In the genomic region with DNA sequence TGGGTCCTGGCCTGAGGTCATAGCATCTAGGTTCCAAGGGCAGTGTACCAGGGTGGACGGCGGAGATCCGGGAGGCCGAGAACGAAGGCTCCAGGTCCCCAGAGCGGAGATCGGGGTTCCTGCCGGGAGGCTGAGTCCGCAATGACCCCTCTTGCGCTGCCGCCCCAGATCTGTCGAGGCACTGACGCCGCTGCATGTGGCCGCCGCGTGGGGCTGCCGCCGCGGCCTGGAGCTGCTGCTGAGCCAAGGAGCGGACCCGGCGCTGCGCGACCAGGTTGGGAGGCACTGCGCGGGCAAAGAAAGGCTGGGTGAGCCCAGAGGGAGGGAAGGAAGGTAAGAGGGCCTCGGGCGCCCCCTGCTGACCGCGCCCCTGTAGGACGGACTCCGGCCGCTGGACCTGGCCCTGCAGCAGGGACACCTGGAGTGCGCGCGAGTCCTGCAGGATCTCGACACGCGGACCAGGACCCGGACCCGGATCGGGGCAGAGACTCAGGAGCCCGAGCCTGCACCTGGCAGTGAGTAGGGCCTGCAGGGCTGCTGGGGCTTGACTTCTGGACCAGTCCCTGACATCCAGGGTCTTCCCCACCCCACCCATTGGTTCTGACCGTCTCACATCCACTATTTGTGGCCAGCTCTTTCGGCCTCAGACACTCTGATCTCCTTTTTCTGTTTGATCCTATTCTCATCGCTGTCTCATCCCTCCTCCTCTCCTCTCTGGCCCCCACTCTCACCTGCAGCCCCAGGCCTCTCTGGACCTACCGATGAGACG, we compare ENCODE assay signal across 1 cellular context.
A peak's percentile ranks its signal among the peaks of the same experiment; 100 is the strongest.
TF ChIP-seq lines count a peak whose summit lies in the region.

No MANE protein-coding gene starts in this region.

TF ChIP-seq in K562, 482 proteins besides CTCF, POLR2A, EP300 and RAD21 (continued from another document and continues in another):
- TF ChIP-seq, protein P1, sequence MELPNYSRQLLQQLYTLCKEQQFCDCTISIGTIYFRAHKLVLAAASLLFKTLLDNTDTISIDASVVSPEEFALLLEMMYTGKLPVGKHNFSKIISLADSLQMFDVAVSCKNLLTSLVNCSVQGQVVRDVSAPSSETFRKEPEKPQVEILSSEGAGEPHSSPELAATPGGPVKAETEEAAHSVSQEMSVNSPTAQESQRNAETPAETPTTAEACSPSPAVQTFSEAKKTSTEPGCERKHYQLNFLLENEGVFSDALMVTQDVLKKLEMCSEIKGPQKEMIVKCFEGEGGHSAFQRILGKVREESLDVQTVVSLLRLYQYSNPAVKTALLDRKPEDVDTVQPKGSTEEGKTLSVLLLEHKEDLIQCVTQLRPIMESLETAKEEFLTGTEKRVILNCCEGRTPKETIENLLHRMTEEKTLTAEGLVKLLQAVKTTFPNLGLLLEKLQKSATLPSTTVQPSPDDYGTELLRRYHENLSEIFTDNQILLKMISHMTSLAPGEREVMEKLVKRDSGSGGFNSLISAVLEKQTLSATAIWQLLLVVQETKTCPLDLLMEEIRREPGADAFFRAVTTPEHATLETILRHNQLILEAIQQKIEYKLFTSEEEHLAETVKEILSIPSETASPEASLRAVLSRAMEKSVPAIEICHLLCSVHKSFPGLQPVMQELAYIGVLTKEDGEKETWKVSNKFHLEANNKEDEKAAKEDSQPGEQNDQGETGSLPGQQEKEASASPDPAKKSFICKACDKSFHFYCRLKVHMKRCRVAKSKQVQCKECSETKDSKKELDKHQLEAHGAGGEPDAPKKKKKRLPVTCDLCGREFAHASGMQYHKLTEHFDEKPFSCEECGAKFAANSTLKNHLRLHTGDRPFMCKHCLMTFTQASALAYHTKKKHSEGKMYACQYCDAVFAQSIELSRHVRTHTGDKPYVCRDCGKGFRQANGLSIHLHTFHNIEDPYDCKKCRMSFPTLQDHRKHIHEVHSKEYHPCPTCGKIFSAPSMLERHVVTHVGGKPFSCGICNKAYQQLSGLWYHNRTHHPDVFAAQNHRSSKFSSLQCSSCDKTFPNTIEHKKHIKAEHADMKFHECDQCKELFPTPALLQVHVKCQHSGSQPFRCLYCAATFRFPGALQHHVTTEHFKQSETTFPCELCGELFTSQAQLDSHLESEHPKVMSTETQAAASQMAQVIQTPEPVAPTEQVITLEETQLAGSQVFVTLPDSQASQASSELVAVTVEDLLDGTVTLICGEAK (IDR thresholded peaks at IDR 0.05) = 0 out of 2 replicates have a peak, but pooled peaks have one; percentile 27
- TF ChIP-seq, protein P1 (CRISPR knock-in tag; IDR thresholded peaks at IDR 0.05) = no peak
- peak; percentile 75 for TF ChIP-seq FIP1L1 (IDR thresholded peaks at IDR 0.05; ENCODE audit: low read depth, low read length, poor library complexity, severe bottlenecking)
- 0 out of 2 replicates have a peak, but pooled peaks have one; percentile 6 for TF ChIP-seq ZNF24 (IDR thresholded peaks at IDR 0.05)
- no peak for TF ChIP-seq FOXK2 (conservative IDR thresholded peaks at IDR 0.05 in 1 of 2, IDR thresholded peaks at IDR 0.05 in 1 of 2; ENCODE audit: low read depth in 2 of 2)
- TF ChIP-seq NFE2 (IDR thresholded peaks at IDR 0.05; ENCODE audit: low read depth) = no peak
- no peak for TF ChIP-seq BRD9 (IDR thresholded peaks at IDR 0.05; ENCODE audit: low read depth, partially characterized antibody)
- no peak for TF ChIP-seq MTF1 (CRISPR knock-in tag; IDR thresholded peaks at IDR 0.05; ENCODE audit: borderline replicate concordance)
- TF ChIP-seq MYBL2 (IDR thresholded peaks at IDR 0.05; ENCODE audit: low read depth) = no peak
- TF ChIP-seq MYBL2 (CRISPR knock-in tag; IDR thresholded peaks at IDR 0.05; ENCODE audit: borderline replicate concordance) = no peak
- no peak for TF ChIP-seq ZNF175 (CRISPR knock-in tag; IDR thresholded peaks at IDR 0.05; ENCODE audit: low read depth)
- TF ChIP-seq, protein P2, sequence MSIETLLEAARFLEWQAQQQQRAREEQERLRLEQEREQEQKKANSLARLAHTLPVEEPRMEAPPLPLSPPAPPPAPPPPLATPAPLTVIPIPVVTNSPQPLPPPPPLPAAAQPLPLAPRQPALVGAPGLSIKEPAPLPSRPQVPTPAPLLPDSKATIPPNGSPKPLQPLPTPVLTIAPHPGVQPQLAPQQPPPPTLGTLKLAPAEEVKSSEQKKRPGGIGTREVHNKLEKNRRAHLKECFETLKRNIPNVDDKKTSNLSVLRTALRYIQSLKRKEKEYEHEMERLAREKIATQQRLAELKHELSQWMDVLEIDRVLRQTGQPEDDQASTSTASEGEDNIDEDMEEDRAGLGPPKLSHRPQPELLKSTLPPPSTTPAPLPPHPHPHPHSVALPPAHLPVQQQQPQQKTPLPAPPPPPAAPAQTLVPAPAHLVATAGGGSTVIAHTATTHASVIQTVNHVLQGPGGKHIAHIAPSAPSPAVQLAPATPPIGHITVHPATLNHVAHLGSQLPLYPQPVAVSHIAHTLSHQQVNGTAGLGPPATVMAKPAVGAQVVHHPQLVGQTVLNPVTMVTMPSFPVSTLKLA (conservative IDR thresholded peaks at IDR 0.05) = peak in 1 of 2 experiments; percentile 31; a peak in 1 of 4 replicates
- TF ChIP-seq PHB2 (IDR thresholded peaks at IDR 0.05; ENCODE audit: low read depth) = no peak
- no peak for TF ChIP-seq ZNF764 (CRISPR knock-in tag; IDR thresholded peaks at IDR 0.05; ENCODE audit: low read depth)
- no peak for TF ChIP-seq TCF3 (CRISPR knock-in tag; IDR thresholded peaks at IDR 0.05)
- TF ChIP-seq PHB (CRISPR knock-in tag; IDR thresholded peaks at IDR 0.05) = 0 out of 2 replicates have a peak, but pooled peaks have one; percentile 41
- TF ChIP-seq ZNF766 (CRISPR knock-in tag; conservative IDR thresholded peaks at IDR 0.05) = no peak
- TF ChIP-seq, protein P3, sequence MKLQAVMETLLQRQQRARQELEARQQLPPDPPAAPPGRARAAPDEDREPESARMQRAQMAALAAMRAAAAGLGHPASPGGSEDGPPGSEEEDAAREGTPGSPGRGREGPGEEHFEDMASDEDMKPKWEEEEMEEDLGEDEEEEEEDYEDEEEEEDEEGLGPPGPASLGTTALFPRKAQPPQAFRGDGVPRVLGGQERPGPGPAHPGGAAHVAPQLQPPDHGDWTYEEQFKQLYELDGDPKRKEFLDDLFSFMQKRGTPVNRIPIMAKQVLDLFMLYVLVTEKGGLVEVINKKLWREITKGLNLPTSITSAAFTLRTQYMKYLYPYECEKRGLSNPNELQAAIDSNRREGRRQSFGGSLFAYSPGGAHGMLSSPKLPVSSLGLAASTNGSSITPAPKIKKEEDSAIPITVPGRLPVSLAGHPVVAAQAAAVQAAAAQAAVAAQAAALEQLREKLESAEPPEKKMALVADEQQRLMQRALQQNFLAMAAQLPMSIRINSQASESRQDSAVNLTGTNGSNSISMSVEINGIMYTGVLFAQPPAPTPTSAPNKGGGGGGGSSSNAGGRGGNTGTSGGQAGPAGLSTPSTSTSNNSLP (IDR thresholded peaks at IDR 0.05; ENCODE audit: borderline replicate concordance, low read depth, low read length) = no peak
- no peak for TF ChIP-seq EWSR1 (IDR thresholded peaks at IDR 0.05; ENCODE audit: borderline replicate concordance, low read depth, partially characterized antibody)
- no peak for TF ChIP-seq NR4A1 (CRISPR knock-in tag; IDR thresholded peaks at IDR 0.05)
- no peak for TF ChIP-seq NR4A1 (tag; IDR thresholded peaks at IDR 0.05)
- no peak for TF ChIP-seq MIER1 (IDR thresholded peaks at IDR 0.05; ENCODE audit: low read depth)
- no peak for TF ChIP-seq PPARD (CRISPR knock-in tag; IDR thresholded peaks at IDR 0.05)
- no peak for TF ChIP-seq ZNF23 (CRISPR knock-in tag; IDR thresholded peaks at IDR 0.05)
- no peak for TF ChIP-seq THAP7 (CRISPR knock-in tag; IDR thresholded peaks at IDR 0.05)
- no peak for TF ChIP-seq DLX4 (CRISPR knock-in tag; IDR thresholded peaks at IDR 0.05)
- no peak for TF ChIP-seq ZNF324 (CRISPR knock-in tag; IDR thresholded peaks at IDR 0.05)
- no peak for TF ChIP-seq TRIM24 (IDR thresholded peaks at IDR 0.05)
- no peak for TF ChIP-seq TSC22D4 (tag; IDR thresholded peaks at IDR 0.05)
- TF ChIP-seq, protein P4, sequence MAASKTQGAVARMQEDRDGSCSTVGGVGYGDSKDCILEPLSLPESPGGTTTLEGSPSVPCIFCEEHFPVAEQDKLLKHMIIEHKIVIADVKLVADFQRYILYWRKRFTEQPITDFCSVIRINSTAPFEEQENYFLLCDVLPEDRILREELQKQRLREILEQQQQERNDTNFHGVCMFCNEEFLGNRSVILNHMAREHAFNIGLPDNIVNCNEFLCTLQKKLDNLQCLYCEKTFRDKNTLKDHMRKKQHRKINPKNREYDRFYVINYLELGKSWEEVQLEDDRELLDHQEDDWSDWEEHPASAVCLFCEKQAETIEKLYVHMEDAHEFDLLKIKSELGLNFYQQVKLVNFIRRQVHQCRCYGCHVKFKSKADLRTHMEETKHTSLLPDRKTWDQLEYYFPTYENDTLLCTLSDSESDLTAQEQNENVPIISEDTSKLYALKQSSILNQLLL (CRISPR knock-in tag; IDR thresholded peaks at IDR 0.05; ENCODE audit: borderline replicate concordance) = no peak
- TF ChIP-seq CBFB (CRISPR knock-in tag; IDR thresholded peaks at IDR 0.05) = peak; percentile 88; the same call in 1 of the 2 replicates
- TF ChIP-seq, protein P5, sequence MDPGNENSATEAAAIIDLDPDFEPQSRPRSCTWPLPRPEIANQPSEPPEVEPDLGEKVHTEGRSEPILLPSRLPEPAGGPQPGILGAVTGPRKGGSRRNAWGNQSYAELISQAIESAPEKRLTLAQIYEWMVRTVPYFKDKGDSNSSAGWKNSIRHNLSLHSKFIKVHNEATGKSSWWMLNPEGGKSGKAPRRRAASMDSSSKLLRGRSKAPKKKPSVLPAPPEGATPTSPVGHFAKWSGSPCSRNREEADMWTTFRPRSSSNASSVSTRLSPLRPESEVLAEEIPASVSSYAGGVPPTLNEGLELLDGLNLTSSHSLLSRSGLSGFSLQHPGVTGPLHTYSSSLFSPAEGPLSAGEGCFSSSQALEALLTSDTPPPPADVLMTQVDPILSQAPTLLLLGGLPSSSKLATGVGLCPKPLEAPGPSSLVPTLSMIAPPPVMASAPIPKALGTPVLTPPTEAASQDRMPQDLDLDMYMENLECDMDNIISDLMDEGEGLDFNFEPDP (CRISPR knock-in tag; IDR thresholded peaks at IDR 0.05) = no peak
- TF ChIP-seq ZNF717 (CRISPR knock-in tag; IDR thresholded peaks at IDR 0.05) = no peak
- TF ChIP-seq BDP1 (IDR thresholded peaks at IDR 0.05; ENCODE audit: insufficient read depth, insufficient read length) = no peak
- TF ChIP-seq NFE2L1 (tag; IDR thresholded peaks at IDR 0.05; ENCODE audit: borderline replicate concordance, low read depth) = no peak
- no peak for TF ChIP-seq ZNF696 (CRISPR knock-in tag; conservative IDR thresholded peaks at IDR 0.05)
- no peak for TF ChIP-seq MCM2 (IDR thresholded peaks at IDR 0.05; ENCODE audit: low read depth)
- TF ChIP-seq ZNF76 (CRISPR knock-in tag; IDR thresholded peaks at IDR 0.05; ENCODE audit: borderline replicate concordance) = no peak
- TF ChIP-seq MBD2 (IDR thresholded peaks at IDR 0.05; ENCODE audit: borderline replicate concordance, low read depth) = no peak
- no peak for TF ChIP-seq EZH2 (IDR thresholded peaks at IDR 0.05; ENCODE audit: borderline replicate concordance, low read depth, low read length)
- TF ChIP-seq ZFP91 (CRISPR knock-in tag; IDR thresholded peaks at IDR 0.05) = no peak
